In the genomic region with DNA sequence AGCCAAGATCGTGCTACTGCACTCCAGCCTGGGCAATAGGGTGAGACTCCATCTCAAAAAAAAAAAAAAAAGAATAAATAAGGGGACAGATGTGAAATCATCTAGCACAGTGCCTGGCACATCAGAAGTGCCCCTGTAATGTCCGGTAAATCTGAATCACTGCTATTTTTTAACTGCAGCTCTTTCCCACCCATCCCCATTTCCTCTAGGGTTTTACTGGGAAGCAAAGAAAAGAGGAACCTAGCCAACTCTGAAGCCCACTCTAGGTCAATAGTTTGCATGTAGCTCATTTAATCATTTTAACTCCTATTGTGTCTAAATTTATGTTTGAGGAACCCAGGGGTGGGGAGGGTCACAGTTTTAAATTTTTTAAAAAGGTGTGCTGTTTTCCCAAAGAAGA, we compare ENCODE assay signal across 23 cellular contexts. TPM values are rescaled to one million over a fixed set of nuclear protein-coding genes. Genes with fewer than 3 reads are reported as not detected.
"Had no signal": no experiment of that assay in that cellular context is flagged by ENCODE, and none has a peak within 500 bp of the region (broad histone marks: within the 10 kb centered on the region; RNA-seq: fewer than 3 reads in every experiment).

No MANE protein-coding gene starts in this region.

- DNase-seq: natural killer cell; occipital lobe; ovary; posterior cingulate gyrus; psoas muscle; right cardiac atrium; right lobe of liver; sigmoid colon; small intestine; stimulated activated CD4-positive, alpha-beta T cell treated with anti-CD3 and anti-CD28 coated beads, Interleukin-15, amount 100 ng/mL, for 24 hours; stimulated activated CD4-positive, alpha-beta T cell treated with anti-CD3 and anti-CD28 coated beads, Interleukin-2, amount 100 ng/mL, for 24 hours; stimulated activated CD4-positive, alpha-beta T cell treated with anti-CD3 and anti-CD28 coated beads, Interleukin-2, amount 100 ng/mL, for 48 hours; stimulated activated CD4-positive, alpha-beta T cell treated with anti-CD3 and anti-CD28 coated beads, Interleukin-4, amount 100 ng/mL, for 24 hours; stimulated activated naive B cell treated with anti-CD40 and anti-IgM and Interleukin-4, amounts not matched to agents 10 μg/mL and 1 μg/mL and 100 μg/mL, for 72 hours; stimulated activated naive CD4-positive, alpha-beta T cell treated with Interleukin-2 at 50 U/mL for 16 hours; stomach; substantia nigra; testis; tibial artery; transverse colon; upper lobe of right lung; uterus had no signal

- ATAC-seq: natural killer cell; psoas muscle; right cardiac atrium; right lobe of liver; stimulated activated effector memory CD8-positive, alpha-beta T cell treated with anti-CD3 and anti-CD28 coated beads, Interleukin-12 subunit alpha, Interleukin-12 subunit beta, amount 100 ng/mL, for 72 hours; stimulated activated naive B cell treated with anti-CD40 and anti-IgM and Interleukin-4, amounts not matched to agents 10 μg/mL and 1 μg/mL and 100 μg/mL, for 72 hours; upper lobe of right lung had no signal

RNA-seq across cellular contexts. Expression of a gene that starts 26.0 kb away (rescaled TPM):
- total RNA-seq: natural killer cell had no signal
